Comparison of ENCODE assay signal across 8 cellular contexts in the genomic region with DNA sequence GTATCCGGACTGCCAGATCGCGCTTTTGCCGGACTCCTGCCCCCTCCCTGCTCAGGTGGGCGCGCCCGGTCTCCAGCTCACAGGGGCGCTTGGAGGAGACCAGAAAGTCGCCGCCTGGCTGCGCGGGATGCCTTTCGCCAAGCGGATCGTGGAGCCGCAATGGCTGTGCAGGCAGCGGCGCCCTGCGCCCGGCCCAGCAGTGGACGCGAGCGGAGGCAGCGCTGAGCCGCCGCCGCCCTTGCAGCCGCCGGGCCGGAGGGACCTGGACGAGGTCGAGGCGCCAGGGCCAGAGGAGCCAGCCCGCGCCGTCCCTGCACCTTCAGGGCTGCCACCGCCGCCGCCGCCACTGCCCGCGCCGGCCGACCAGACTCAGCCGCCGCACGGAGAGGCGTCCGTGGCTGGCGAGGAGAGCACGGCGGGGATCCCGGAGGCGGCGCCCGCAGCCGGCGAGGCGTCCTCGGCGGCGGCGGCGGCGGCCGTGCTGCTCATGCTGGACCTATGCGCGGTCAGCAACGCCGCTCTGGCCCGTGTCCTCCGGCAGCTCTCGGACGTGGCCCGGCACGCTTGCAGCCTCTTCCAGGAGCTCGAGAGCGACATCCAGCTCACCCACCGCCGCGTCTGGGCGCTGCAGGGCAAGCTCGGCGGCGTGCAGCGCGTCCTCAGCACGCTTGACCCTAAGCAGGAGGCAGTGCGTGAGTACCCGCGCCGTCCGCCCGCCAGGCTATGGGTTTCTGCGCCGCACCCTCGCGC. TPM values are rescaled to one million over a fixed set of nuclear protein-coding genes. Genes with fewer than 3 reads are reported as not detected.
DNase-seq lines count a peak whose midpoint lies in the region; ATAC-seq and TF ChIP-seq lines count a peak whose summit lies in the region.

No MANE protein-coding gene starts in this region.

- intact Hi-C loops in ascending aorta (cut with DNase I) = loop anchor here (1.0 to 10.0 kb wide), 8 partner anchors 39 to 549 kb away; a partner anchor contains a TSS
- intact Hi-C loops in stomach (cut with DNase I; ENCODE audit: low total_unique reads) = no loop called here

- TF ChIP-seq CTCF in ascending aorta (IDR thresholded peaks at IDR 0.05) (no peak), stomach (IDR thresholded peaks at IDR 0.05) (no peak)

- H3K27ac ChIP-seq in ascending aorta (peak overlapping the region; percentile 31 to 72), stomach (peak overlapping the region; percentile 46 to 79 (median 66))

- H3K36me3 ChIP-seq in ascending aorta (no peaks in the 10 kb centered on the region), stomach (no peaks in the 10 kb centered on the region)

- no peak overlapping the region for H3K4me3 Mint-ChIP-seq in stimulated activated memory B cell treated with anti-CD40 and anti-IgM and Interleukin-4, amounts not matched to agents 10 μg/mL and 1 μg/mL and 100 μg/mL, for 72 hours

- no peaks in the 10 kb centered on the region for H3K36me3 Mint-ChIP-seq in stimulated activated memory B cell treated with anti-CD40 and anti-IgM and Interleukin-4, amounts not matched to agents 10 μg/mL and 1 μg/mL and 100 μg/mL, for 72 hours

- H3K27ac Mint-ChIP-seq in stimulated activated memory B cell treated with anti-CD40 and anti-IgM and Interleukin-4, amounts not matched to agents 10 μg/mL and 1 μg/mL and 100 μg/mL, for 72 hours = no peak overlapping the region

- 2 to 39% (median 19%) methylated on average over 21 to 94 of the region's 98 CpGs; no CpG with 5 or more reads in 1 of the 5 donors for WGBS in stomach, 5 donors

- H3K4me3 ChIP-seq in ascending aorta (peak overlapping the region; percentile 64 to 76), stomach (peak overlapping the region; percentile 52 to 70 (median 60))

- no peak for ATAC-seq in stimulated activated memory B cell treated with anti-CD40 and anti-IgM and Interleukin-4, amounts not matched to agents 10 μg/mL and 1 μg/mL and 100 μg/mL, for 72 hours
- no peak for ATAC-seq in HG03565 (IDR thresholded peaks at IDR 0.05; ENCODE audit: unreplicated experiment)

- TF ChIP-seq EP300 in stomach (IDR thresholded peaks at IDR 0.05) = no peak

- peak; percentile 37 for DNase-seq in NCI-H2227 (lab: John Stamatoyannopoulos, UW; ENCODE audit: unreplicated experiment)
- no peak for DNase-seq in NCI-H2227 treated with DMSO at 0.1 percent for 48 hours (lab: John Stamatoyannopoulos, UW)
- no peak for DNase-seq in ascending aorta (ENCODE audit: low spot score in 2 of 2)
- DNase-seq in iPS-NIHi11 (ENCODE audit: low spot score) = peak; percentile 33
- peak; percentile 33 for DNase-seq in stomach
- no peak for DNase-seq in NCI-H446 treated with DMSO at 0.1 percent for 48 hours (lab: John Stamatoyannopoulos, UW)

- TF ChIP-seq POLR2A in stomach (IDR thresholded peaks at IDR 0.05) = no peak

- peaks cover 6% of the 10 kb centered on the region for H3K9me3 Mint-ChIP-seq in stimulated activated memory B cell treated with anti-CD40 and anti-IgM and Interleukin-4, amounts not matched to agents 10 μg/mL and 1 μg/mL and 100 μg/mL, for 72 hours

- H3K27me3 ChIP-seq in ascending aorta = no peaks in the 10 kb centered on the region
- H3K27me3 ChIP-seq in stomach = peaks cover 5 to 22% (median 6%) of the 10 kb centered on the region in 3 donors

- H3K27me3 Mint-ChIP-seq in stimulated activated memory B cell treated with anti-CD40 and anti-IgM and Interleukin-4, amounts not matched to agents 10 μg/mL and 1 μg/mL and 100 μg/mL, for 72 hours = no peaks in the 10 kb centered on the region

- H3K9me3 ChIP-seq in ascending aorta = peaks cover 0 to 3% of the 10 kb centered on the region in 2 donors
- peaks cover 0 to 9% (median 0%) of the 10 kb centered on the region in 4 donors for H3K9me3 ChIP-seq in stomach

- no peaks in the 10 kb centered on the region for H3K4me1 ChIP-seq in ascending aorta
- no peaks in the 10 kb centered on the region for H3K4me1 ChIP-seq in stomach

- no peaks in the 10 kb centered on the region for H3K4me1 Mint-ChIP-seq in stimulated activated memory B cell treated with anti-CD40 and anti-IgM and Interleukin-4, amounts not matched to agents 10 μg/mL and 1 μg/mL and 100 μg/mL, for 72 hours

RNA-seq across cellular contexts. Expression of a gene that starts 0.8 kb away (rescaled TPM):
- total RNA-seq in ascending aorta (8.8 TPM), stomach (1 to 10 TPM; 2.9 to 7.5 (median 6.2) TPM)
- 1 to 10 TPM in 2 of 3 donors, under 1 TPM in 1; 1.00 to 1.2 (median 1.1) TPM for polyA plus RNA-seq in stomach

Comparison
In these comparisons a context has a peak if more than half of its experiments do, and no peak if none do; other contexts are left out.
1. DNase-seq: peak in NCI-H2227 (single experiment), iPS-NIHi11 (single experiment) and stomach (single experiment); none in NCI-H2227 treated with DMSO at 0.1 percent for 48 hours (single experiment), ascending aorta (0 of 2) and NCI-H446 treated with DMSO at 0.1 percent for 48 hours (single experiment).